ENCODE assay signal across 26 cellular contexts in genomic region chr11:44998051-44998450, GRCh38. TPM values are rescaled to one million over a fixed set of nuclear protein-coding genes. Genes with fewer than 3 reads are reported as not detected.
DNase-seq lines count a peak whose midpoint lies in the region; ATAC-seq, FAIRE-seq and TF ChIP-seq lines count a peak whose summit lies in the region.
"Had no signal": no experiment of that assay in that cellular context is flagged by ENCODE, and none has a peak within 500 bp of the region (broad histone marks: within the 10 kb centered on the region; RNA-seq: fewer than 3 reads in every experiment).

No MANE protein-coding gene starts in this region.

- TF ChIP-seq POLR2A in testis (IDR thresholded peaks at IDR 0.05) = no peak

- POLR2A ChIA-PET in activated CD4-positive, alpha-beta memory T cell treated with anti-CD3 and anti-CD28 coated beads for 36 hours (lab: Charles Lee) = no interaction called here

- H3K9me3 ChIP-seq in BLaER1 = no peaks in the 10 kb centered on the region
- no peaks in the 10 kb centered on the region for H3K9me3 ChIP-seq in endodermal cell (ENCODE audit: control insufficient read depth, low read length)
- H3K9me3 ChIP-seq in pancreas = no peaks in the 10 kb centered on the region
- no peaks in the 10 kb centered on the region for H3K9me3 ChIP-seq in testis
- H3K9me3 ChIP-seq: MG63 had no signal

- no peak overlapping the region for H3K4me3 ChIP-seq in BLaER1
- H3K4me3 ChIP-seq in endodermal cell (ENCODE audit: low read length) = no peak overlapping the region
- H3K4me3 ChIP-seq in pancreas = no peak overlapping the region
- no peak overlapping the region for H3K4me3 ChIP-seq in testis
- H3K4me3 ChIP-seq: GM12878, MG63 had no signal

- peak; percentile 17 to 48 (median 38) for ATAC-seq in pancreas
- ATAC-seq: GM12878 had no signal

- TF ChIP-seq CTCF in endodermal cell (conservative IDR thresholded peaks at IDR 0.05) (no peak), pancreas (IDR thresholded peaks at IDR 0.05) (no peak), testis (IDR thresholded peaks at IDR 0.05) (no peak)

- H3K27ac ChIP-seq in BLaER1 = no peak overlapping the region
- H3K27ac ChIP-seq in endodermal cell (ENCODE audit: low read depth, low read length) = no peak overlapping the region
- H3K27ac ChIP-seq in pancreas = no peak overlapping the region
- H3K27ac ChIP-seq in testis = no peak overlapping the region

- CTCF ChIA-PET in activated CD4-positive, alpha-beta memory T cell treated with anti-CD3 and anti-CD28 coated beads for 36 hours (lab: Charles Lee) = interaction anchor here (1.7 to 1.9 kb wide), 2 partner anchors 61 to 71 kb away, joined by 5 read pairs; no protein-coding TSS in a partner anchor

- DNase-seq in NCI-H524 treated with DMSO at 0.1 percent for 48 hours (lab: John Stamatoyannopoulos, UW) (peak; percentile 84), endodermal cell (peak; percentile 39), pancreas (peak in 1 of 6 donors; percentile 45), testis (no peak), epidermal melanocyte (ENCODE audit: insufficient read length, low spot score) (no peak)
- no peak for DNase-seq in activated CD4-positive, alpha-beta memory T cell treated with anti-CD3 and anti-CD28 coated beads for 36 hours
- DNase-seq: C1 segment of cervical spinal cord; CD4-positive, alpha-beta memory T cell; COR-L47; DMS79; EL; GDM1; HCEC 1CT; IMR-90; KG1; MG63; NCI-H1105 treated with DMSO at 0.1 percent for 48 hours; NCI-H2029; NCI-H446 treated with DMSO at 0.1 percent for 48 hours; NCI-H526 treated with DMSO at 0.1 percent for 48 hours; Right ventricle myocardium superior; RPMI8226 had no signal

- intact Hi-C loops in pancreas (cut with DNase I) = no loop called here
- intact Hi-C loops in testis (cut with DNase I; ENCODE audit: low total_unique reads) = no loop called here
- intact Hi-C loops in activated CD4-positive, alpha-beta memory T cell treated with anti-CD3 and anti-CD28 coated beads for 36 hours (cut with micrococcal nuclease) = no loop called here

- no peak overlapping the region for H3K27ac Mint-ChIP-seq in endodermal cell
- H3K27ac Mint-ChIP-seq in activated CD4-positive, alpha-beta memory T cell treated with anti-CD3 and anti-CD28 coated beads for 36 hours = no peak overlapping the region

- no peak overlapping the region for H3K4me3 Mint-ChIP-seq in endodermal cell
- no peak overlapping the region for H3K4me3 Mint-ChIP-seq in activated CD4-positive, alpha-beta memory T cell treated with anti-CD3 and anti-CD28 coated beads for 36 hours
- H3K4me3 Mint-ChIP-seq: CD4-positive, alpha-beta memory T cell had no signal

- WGBS in endodermal cell (ENCODE audit: insufficient coverage in 1 of 2, insufficient read length in 1 of 2), 2 experiments = 74 to 100% methylated on average over 1 to 2 of the region's 2 CpGs
- whole genome bisulfite sequencing in pancreas, 2 donors = 40 to 43% methylated on average over 2 of the region's 2 CpGs
- WGBS in testis, 2 donors = 60 to 62% methylated on average over 1 to 2 of the region's 2 CpGs

- peaks cover 44% of the 10 kb centered on the region for H3K4me1 Mint-ChIP-seq in endodermal cell
- H3K4me1 Mint-ChIP-seq in activated CD4-positive, alpha-beta memory T cell treated with anti-CD3 and anti-CD28 coated beads for 36 hours (ENCODE audit: low read depth) = no peaks in the 10 kb centered on the region

- H3K27me3 Mint-ChIP-seq in endodermal cell (ENCODE audit: insufficient read depth) = no peaks in the 10 kb centered on the region
- peaks cover 5% of the 10 kb centered on the region for H3K27me3 Mint-ChIP-seq in activated CD4-positive, alpha-beta memory T cell treated with anti-CD3 and anti-CD28 coated beads for 36 hours

- no peak for FAIRE-seq in pancreas (lab: Jason Lieb, UNC)
- FAIRE-seq: A204.1, GM12878, H1 had no signal

- no peaks in the 10 kb centered on the region for H3K36me3 ChIP-seq in BLaER1
- no peaks in the 10 kb centered on the region for H3K36me3 ChIP-seq in endodermal cell (ENCODE audit: control insufficient read depth, insufficient read depth, low read length)
- H3K36me3 ChIP-seq in pancreas = no peaks in the 10 kb centered on the region
- H3K36me3 ChIP-seq in testis (ENCODE audit: low read depth, missing control alignments) = no peaks in the 10 kb centered on the region
- H3K36me3 ChIP-seq: MG63 had no signal

- H3K4me2 ChIP-seq in BLaER1 = peak overlapping the region; percentile 43

- H4K20me1 ChIP-seq in BLaER1 = no peaks in the 10 kb centered on the region

- H3K4me1 ChIP-seq in BLaER1 (peaks cover 31% of the 10 kb centered on the region), endodermal cell (ENCODE audit: control insufficient read depth, insufficient read depth, low read length) (peaks cover 25% of the 10 kb centered on the region), pancreas (peaks cover 9 to 30% (median 18%) of the 10 kb centered on the region in 3 donors), testis (peaks cover 7% of the 10 kb centered on the region)

- H3K9ac ChIP-seq in BLaER1 (no peak overlapping the region), endodermal cell (ENCODE audit: extremely low read depth, low read length, poor library complexity, severe bottlenecking) (no peak overlapping the region)

- H3K27me3 ChIP-seq in BLaER1 (no peaks in the 10 kb centered on the region), endodermal cell (ENCODE audit: control insufficient read depth, insufficient read depth, low read length, poor library complexity, severe bottlenecking) (no peaks in the 10 kb centered on the region), pancreas (no peaks in the 10 kb centered on the region), testis (no peaks in the 10 kb centered on the region)
- H3K27me3 ChIP-seq: MG63 had no signal

- no peaks in the 10 kb centered on the region for H3K9me3 Mint-ChIP-seq in endodermal cell
- H3K9me3 Mint-ChIP-seq in activated CD4-positive, alpha-beta memory T cell treated with anti-CD3 and anti-CD28 coated beads for 36 hours = no peaks in the 10 kb centered on the region
- H3K9me3 Mint-ChIP-seq: CD4-positive, alpha-beta memory T cell had no signal

- no peaks in the 10 kb centered on the region for H3K36me3 Mint-ChIP-seq in endodermal cell (ENCODE audit: low read depth)
- no peaks in the 10 kb centered on the region for H3K36me3 Mint-ChIP-seq in activated CD4-positive, alpha-beta memory T cell treated with anti-CD3 and anti-CD28 coated beads for 36 hours
- H3K36me3 Mint-ChIP-seq: CD4-positive, alpha-beta memory T cell had no signal

RNA-seq across cellular contexts. Expression of gene TP53I11, which starts 47.4 kb away (rescaled TPM):
- 100 to 1,000 TPM; 136 to 203 TPM for total RNA-seq in endodermal cell
- 94.6 TPM for polyA plus RNA-seq in endodermal cell (2013, experiment 1 of 2)
- 91.2 TPM for polyA plus RNA-seq in endodermal cell (2013, experiment 2 of 2)
- 10 to 100 TPM; 22.3 to 40.2 (median 30.5) TPM for total RNA-seq in pancreas
- polyA plus RNA-seq in pancreas = 10 to 100 TPM; 18.8 to 29.2 TPM
- 10 to 100 TPM; 19.9 to 28.7 TPM for total RNA-seq in testis
- polyA plus RNA-seq in testis (ENCODE audit: insufficient read depth, low read depth, low replicate concordance) = 29.7 TPM
- total RNA-seq in activated CD4-positive, alpha-beta memory T cell treated with anti-CD3 and anti-CD28 coated beads for 36 hours = 10 to 100 TPM; 15.7 to 17.6 TPM

Comparison
In these comparisons a context has a peak if more than half of its experiments do, and no peak if none do; other contexts are left out.
1. DNase-seq: peak in NCI-H524 treated with DMSO at 0.1 percent for 48 hours (single experiment) and endodermal cell (single experiment); none in testis (single experiment), activated CD4-positive, alpha-beta memory T cell treated with anti-CD3 and anti-CD28 coated beads for 36 hours (single experiment) and epidermal melanocyte (single experiment).